Comparison of ENCODE assay signal across 8 cellular contexts in the genomic region with DNA sequence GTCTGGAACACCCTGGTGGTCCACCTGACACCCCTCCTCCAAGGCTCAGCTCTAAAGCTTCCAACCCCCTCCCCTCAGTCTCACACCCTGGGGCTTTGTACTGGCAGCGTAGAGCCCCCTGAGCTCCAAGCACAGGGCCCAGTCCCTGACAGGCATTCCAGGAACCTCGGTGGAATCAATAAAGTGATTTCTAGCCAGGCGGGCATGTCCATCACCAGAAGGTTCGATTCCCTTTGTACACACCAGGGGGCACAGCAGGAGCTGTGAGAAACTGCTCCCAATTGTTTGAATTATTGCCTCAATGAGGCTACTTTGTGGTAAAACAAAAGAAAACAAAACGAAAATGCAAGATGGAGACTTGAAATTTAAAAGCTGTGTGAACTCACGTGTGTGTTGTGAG. TPM values are rescaled to one million over a fixed set of nuclear protein-coding genes. Genes with fewer than 3 reads are reported as not detected.
A peak's percentile ranks its signal among the peaks of the same experiment; 100 is the strongest.
DNase-seq lines count a peak whose midpoint lies in the region; ATAC-seq and TF ChIP-seq lines count a peak whose summit lies in the region.

No MANE protein-coding gene starts in this region.

- intact Hi-C loops in esophagus squamous epithelium (cut with DNase I) (loop anchor here (10.0 kb wide), 1 partner anchor 118 kb away; no protein-coding TSS in a partner anchor), gastrocnemius medialis (cut with DNase I; ENCODE audit: low total_unique reads) (no loop called here)

- no peaks in the 10 kb centered on the region for H3K27me3 ChIP-seq in Karpas-422 (ENCODE audit: low read length)
- peaks cover 0 to 39% (median 0%) of the 10 kb centered on the region in 4 donors for H3K27me3 ChIP-seq in esophagus squamous epithelium
- H3K27me3 ChIP-seq in gastrocnemius medialis: no peaks in the 10 kb centered on the region
- no peaks in the 10 kb centered on the region for H3K27me3 ChIP-seq in mesendoderm (ENCODE audit: insufficient read depth, low read length, poor library complexity)

- no peak overlapping the region for H2BK15ac ChIP-seq in mesendoderm (replicated peaks; ENCODE audit: low read depth)

- H2BK5ac ChIP-seq in mesendoderm (ENCODE audit: low read length): no peak overlapping the region

- H3K27ac Mint-ChIP-seq in activated CD8-positive, alpha-beta T cell treated with anti-CD3 and anti-CD28 coated beads, Interleukin-2, amount 10 ng/mL, durations not matched to agents 7 days and 5 days: no peak overlapping the region

- POLR2A ChIA-PET in activated CD8-positive, alpha-beta T cell treated with anti-CD3 and anti-CD28 coated beads, Interleukin-2, amount 10 ng/mL, durations not matched to agents 7 days and 5 days (lab: Charles Lee): no interaction called here

- TF ChIP-seq POLR2A in esophagus squamous epithelium (IDR thresholded peaks at IDR 0.05): no peak
- no peak for TF ChIP-seq POLR2A in gastrocnemius medialis (IDR thresholded peaks at IDR 0.05)

- H3K4me3 ChIP-seq in Karpas-422 (ENCODE audit: low read length) (no peak overlapping the region), esophagus squamous epithelium (no peak overlapping the region), gastrocnemius medialis (no peak overlapping the region), mesendoderm (ENCODE audit: low read length) (no peak overlapping the region)

- no peak overlapping the region for H4K8ac ChIP-seq in mesendoderm (ENCODE audit: low read depth, low read length)

- 8 to 9% methylated on average over 5 of the region's 6 CpGs for WGBS in esophagus squamous epithelium, 2 donors
- WGBS in mesendoderm (ENCODE audit: extremely low coverage, insufficient coverage, low lambda C conversion rate): no CpG with 5 or more reads among the region's 6 CpGs

- no peak overlapping the region for H4K5ac ChIP-seq in mesendoderm (ENCODE audit: low read length)

- no peak overlapping the region for H3K23ac ChIP-seq in mesendoderm (ENCODE audit: low read length)

- no peak overlapping the region for H2AFZ ChIP-seq in Karpas-422 (ENCODE audit: low read length)

- no peak overlapping the region for H2BK120ac ChIP-seq in mesendoderm (ENCODE audit: low read depth, low read length)

- no peak overlapping the region for H3K4ac ChIP-seq in mesendoderm (ENCODE audit: low read depth, low read length)

- no peaks in the 10 kb centered on the region for H3K9me2 ChIP-seq in Karpas-422 (replicated peaks; ENCODE audit: insufficient read depth, low read length)

- peak; percentile 59 for ATAC-seq in activated CD8-positive, alpha-beta T cell treated with anti-CD3 and anti-CD28 coated beads, Interleukin-2, amount 10 ng/mL, durations not matched to agents 7 days and 5 days
- ATAC-seq in gastrocnemius medialis (no peak), GM19351 (IDR thresholded peaks at IDR 0.05; ENCODE audit: unreplicated experiment) (no peak)

- H3K4me1 Mint-ChIP-seq in activated CD8-positive, alpha-beta T cell treated with anti-CD3 and anti-CD28 coated beads, Interleukin-2, amount 10 ng/mL, durations not matched to agents 7 days and 5 days (ENCODE audit: low read depth): peaks cover 21% of the 10 kb centered on the region

- DNase-seq in Daoy (ENCODE audit: low read depth) (peak; percentile 19), Karpas-422 (peak; percentile 82), esophagus squamous epithelium (lab: John Stamatoyannopoulos, UW) (no peak), gastrocnemius medialis (no peak), mesendoderm (no peak), 8988T (no peak)
- DNase-seq in activated CD8-positive, alpha-beta T cell treated with anti-CD3 and anti-CD28 coated beads, Interleukin-2, amount 10 ng/mL, durations not matched to agents 7 days and 5 days: peak; percentile 66

- H3K4me1 ChIP-seq in Karpas-422 (ENCODE audit: low read length): peaks cover 12% of the 10 kb centered on the region
- H3K4me1 ChIP-seq in esophagus squamous epithelium: no peaks in the 10 kb centered on the region
- H3K4me1 ChIP-seq in gastrocnemius medialis: no peaks in the 10 kb centered on the region
- H3K4me1 ChIP-seq in mesendoderm (ENCODE audit: control insufficient read depth, low read depth, low read length): no peaks in the 10 kb centered on the region

- peak; percentile 59 to 78 (median 70) for TF ChIP-seq CTCF in esophagus squamous epithelium (IDR thresholded peaks at IDR 0.05)
- TF ChIP-seq CTCF in gastrocnemius medialis (IDR thresholded peaks at IDR 0.05 in 4 of 5, conservative IDR thresholded peaks at IDR 0.05 in 1 of 5): peak in 4 of 5 experiments; percentile 3 to 41 (median 24)

- no peak overlapping the region for H3K56ac ChIP-seq in mesendoderm (ENCODE audit: low read length)

- no peak overlapping the region for H3K4me2 ChIP-seq in Karpas-422 (ENCODE audit: low read depth, low read length, poor library complexity, severe bottlenecking)
- no peak overlapping the region for H3K4me2 ChIP-seq in mesendoderm (ENCODE audit: low read length)

- H3K79me1 ChIP-seq in mesendoderm (ENCODE audit: low read length): no peaks in the 10 kb centered on the region

- in situ Hi-C loops in gastrocnemius medialis (cut with MboI; ENCODE audit: low sequenced_read_pairs in 4 of 4): loop anchor here in 1 of 4 donors (25.0 kb wide), 1 partner anchor 116 kb away; no protein-coding TSS in a partner anchor

- CTCF ChIA-PET in activated CD8-positive, alpha-beta T cell treated with anti-CD3 and anti-CD28 coated beads, Interleukin-2, amount 10 ng/mL, durations not matched to agents 7 days and 5 days (lab: Charles Lee): interaction anchor here (0.6 to 4.8 kb wide), 33 partner anchors 10 to 194 kb away, joined by 3 to 33 read pairs (median 4); no protein-coding TSS in a partner anchor

- H3K9me3 ChIP-seq in Karpas-422 (ENCODE audit: low read length) (no peaks in the 10 kb centered on the region), esophagus squamous epithelium (no peaks in the 10 kb centered on the region), gastrocnemius medialis (no peaks in the 10 kb centered on the region)

- H3K36me3 Mint-ChIP-seq in activated CD8-positive, alpha-beta T cell treated with anti-CD3 and anti-CD28 coated beads, Interleukin-2, amount 10 ng/mL, durations not matched to agents 7 days and 5 days (ENCODE audit: low read depth): no peaks in the 10 kb centered on the region

- no peak overlapping the region for H2AK5ac ChIP-seq in mesendoderm (ENCODE audit: low read length)

- no peak overlapping the region for H3K27ac ChIP-seq in Karpas-422 (ENCODE audit: low read length)
- H3K27ac ChIP-seq in esophagus squamous epithelium: no peak overlapping the region
- no peak overlapping the region for H3K27ac ChIP-seq in gastrocnemius medialis
- no peak overlapping the region for H3K27ac ChIP-seq in mesendoderm (ENCODE audit: low read depth, low read length)

- peaks cover 18% of the 10 kb centered on the region for H3K27me3 Mint-ChIP-seq in activated CD8-positive, alpha-beta T cell treated with anti-CD3 and anti-CD28 coated beads, Interleukin-2, amount 10 ng/mL, durations not matched to agents 7 days and 5 days (ENCODE audit: low read depth)

- no peak overlapping the region for H3K18ac ChIP-seq in mesendoderm (ENCODE audit: low read length)

- H3K79me2 ChIP-seq in Karpas-422 (ENCODE audit: low read length) (no peaks in the 10 kb centered on the region), mesendoderm (ENCODE audit: control insufficient read depth, insufficient read depth, low read length) (no peaks in the 10 kb centered on the region)

- H3K36me3 ChIP-seq in Karpas-422 (ENCODE audit: insufficient read depth, low read length) (no peaks in the 10 kb centered on the region), esophagus squamous epithelium (no peaks in the 10 kb centered on the region), gastrocnemius medialis (no peaks in the 10 kb centered on the region), mesendoderm (ENCODE audit: control insufficient read depth, insufficient read depth, low read length) (no peaks in the 10 kb centered on the region)

- no peaks in the 10 kb centered on the region for H3K9me3 Mint-ChIP-seq in activated CD8-positive, alpha-beta T cell treated with anti-CD3 and anti-CD28 coated beads, Interleukin-2, amount 10 ng/mL, durations not matched to agents 7 days and 5 days (ENCODE audit: insufficient read depth)

- H3K4me3 Mint-ChIP-seq in activated CD8-positive, alpha-beta T cell treated with anti-CD3 and anti-CD28 coated beads, Interleukin-2, amount 10 ng/mL, durations not matched to agents 7 days and 5 days: no peak overlapping the region

- H3K9ac ChIP-seq in Karpas-422 (ENCODE audit: low read length) (no peak overlapping the region), mesendoderm (ENCODE audit: low read length) (no peak overlapping the region)

- no peaks in the 10 kb centered on the region for H4K20me1 ChIP-seq in Karpas-422 (ENCODE audit: insufficient read depth, low read depth, low read length)

RNA-seq across cellular contexts. Expression of a gene that starts 51.8 kb away (rescaled TPM):
- 0.17 TPM in 1 of 2 replicates, not detected in the other for total RNA-seq in Daoy (2014; rRNA removed; shearing (Covaris generic))
- 5.0 and 12.6 TPM in 2 replicates for total RNA-seq in Karpas-422 (2014; rRNA removed; shearing (Covaris generic); ENCODE audit: low replicate concordance)
- total RNA-seq in activated CD8-positive, alpha-beta T cell treated with anti-CD3 and anti-CD28 coated beads, Interleukin-2, amount 10 ng/mL, durations not matched to agents 7 days and 5 days: 10 to 100 TPM; 11.1 to 12.0 TPM
- total RNA-seq in esophagus squamous epithelium (1 to 10 TPM in 2 of 4 donors, under 1 TPM in 2; 0.18 to 2.3 (median 0.92) TPM), gastrocnemius medialis (1 to 10 TPM in 1 of 4 donors, not detected in 3; 2.3 TPM)
- polyA plus RNA-seq in mesendoderm (2013, experiment 1 of 2): 0.66 TPM
- polyA plus RNA-seq in mesendoderm (2013, experiment 2 of 2): 0.49 TPM

Comparison
In these comparisons a context has a peak if more than half of its experiments do, and no peak if none do; other contexts are left out.
1. DNase-seq: peak in Daoy (single experiment), Karpas-422 (single experiment) and activated CD8-positive, alpha-beta T cell treated with anti-CD3 and anti-CD28 coated beads, Interleukin-2, amount 10 ng/mL, durations not matched to agents 7 days and 5 days (single experiment); none in esophagus squamous epithelium (single experiment), gastrocnemius medialis (0 of 2), mesendoderm (single experiment) and 8988T (single experiment).